Comparison of ENCODE assay signal across 19 cellular contexts in the genomic region with DNA sequence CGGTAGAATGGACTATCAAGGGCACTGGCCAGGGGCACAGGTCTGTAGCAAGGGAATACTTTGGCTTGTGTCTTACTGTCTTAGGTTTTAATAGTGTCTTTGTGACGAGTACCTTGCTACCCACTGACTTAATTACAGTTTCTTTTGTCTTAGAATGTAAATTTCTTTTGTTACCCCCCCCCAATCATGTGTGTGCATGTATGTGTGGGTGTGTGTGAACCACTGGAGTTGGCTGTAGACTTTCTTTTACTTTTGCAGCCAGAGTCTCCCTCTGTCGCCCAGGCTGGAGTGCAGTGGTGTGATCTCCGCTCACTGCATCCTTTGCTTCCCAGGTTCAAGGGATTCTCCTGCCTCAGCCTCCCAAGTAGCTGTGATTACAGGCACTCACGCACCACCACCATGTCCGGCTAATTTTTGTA.
DNase-seq lines count a peak whose midpoint lies in the region; ATAC-seq and TF ChIP-seq lines count a peak whose summit lies in the region.
"Had no signal": no experiment of that assay in that cellular context is flagged by ENCODE, and none has a peak within 500 bp of the region (broad histone marks: within the 10 kb centered on the region; RNA-seq: fewer than 3 reads in every experiment).

No MANE protein-coding gene starts in this region.

- H3K27ac Mint-ChIP-seq in GM23338: no peak overlapping the region
- no peak overlapping the region for H3K27ac Mint-ChIP-seq in activated naive CD4-positive, alpha-beta T cell treated with anti-CD3 and anti-CD28 coated beads for 36 hours
- H3K27ac Mint-ChIP-seq: CD4-positive, alpha-beta memory T cell had no signal

- no peaks in the 10 kb centered on the region for H3K9me2 ChIP-seq in GM23338 (ENCODE audit: insufficient read depth)

- peaks cover 10% of the 10 kb centered on the region for H3K27me3 Mint-ChIP-seq in GM23338 (ENCODE audit: insufficient read depth, low read depth, poor library complexity)
- peaks cover 12% of the 10 kb centered on the region for H3K27me3 Mint-ChIP-seq in activated naive CD4-positive, alpha-beta T cell treated with anti-CD3 and anti-CD28 coated beads for 36 hours (ENCODE audit: low read depth)

- peak overlapping the region; percentile 73 for H3K4me2 ChIP-seq in GM23338
- H3K4me2 ChIP-seq: A549 had no signal

- no peaks in the 10 kb centered on the region for H3K9me3 Mint-ChIP-seq in GM23338
- H3K9me3 Mint-ChIP-seq in activated naive CD4-positive, alpha-beta T cell treated with anti-CD3 and anti-CD28 coated beads for 36 hours: no peaks in the 10 kb centered on the region
- H3K9me3 Mint-ChIP-seq: CD4-positive, alpha-beta memory T cell had no signal

- peak overlapping the region; percentile 96; the same call in 1 of the 2 replicates for H2AFZ ChIP-seq in GM23338

- peaks cover 14% of the 10 kb centered on the region for H3K4me1 Mint-ChIP-seq in GM23338
- no peaks in the 10 kb centered on the region for H3K4me1 Mint-ChIP-seq in activated naive CD4-positive, alpha-beta T cell treated with anti-CD3 and anti-CD28 coated beads for 36 hours (ENCODE audit: low read depth)
- H3K4me1 Mint-ChIP-seq: CD4-positive, alpha-beta memory T cell had no signal

- no peaks in the 10 kb centered on the region for H3K36me3 Mint-ChIP-seq in GM23338 (ENCODE audit: low read depth)
- H3K36me3 Mint-ChIP-seq in activated naive CD4-positive, alpha-beta T cell treated with anti-CD3 and anti-CD28 coated beads for 36 hours (ENCODE audit: low read depth): no peaks in the 10 kb centered on the region
- H3K36me3 Mint-ChIP-seq: CD4-positive, alpha-beta memory T cell had no signal

- intact Hi-C loops in activated naive CD4-positive, alpha-beta T cell treated with anti-CD3 and anti-CD28 coated beads for 36 hours (cut with micrococcal nuclease): loop anchor here (2.0 kb wide), 1 partner anchor 37 kb away; no protein-coding TSS in a partner anchor

- H3K79me2 ChIP-seq in GM23338 (replicated peaks; ENCODE audit: insufficient read depth): no peaks in the 10 kb centered on the region

- ATAC-seq in GM23338: no peak
- ATAC-seq: A549, K562, PC-3 had no signal

- no peaks in the 10 kb centered on the region for H3K36me3 ChIP-seq in GM23338 (ENCODE audit: insufficient read depth)

- no peak overlapping the region for H3K27ac ChIP-seq in GM23338 (ENCODE audit: low read depth)
- no peak overlapping the region for H3K27ac ChIP-seq in coronary artery
- H3K27ac ChIP-seq: A549 had no signal

- TF ChIP-seq CTCF in GM12864 (IDR thresholded peaks at IDR 0.05; ENCODE audit: low read depth, low read length, missing control alignments) (no peak), GM13977 (IDR thresholded peaks at IDR 0.05; ENCODE audit: extremely low read depth, insufficient read depth, missing control alignments) (peak; percentile 16), GM23338 (conservative IDR thresholded peaks at IDR 0.05; ENCODE audit: low read depth in 2 of 2) (no peak), coronary artery (IDR thresholded peaks at IDR 0.05) (no peak)

- no peak overlapping the region for H3K4me3 Mint-ChIP-seq in GM23338
- H3K4me3 Mint-ChIP-seq in activated naive CD4-positive, alpha-beta T cell treated with anti-CD3 and anti-CD28 coated beads for 36 hours: no peak overlapping the region
- H3K4me3 Mint-ChIP-seq: CD4-positive, alpha-beta memory T cell had no signal

- H3K4me1 ChIP-seq in GM23338 (ENCODE audit: insufficient read depth): peaks cover 13% of the 10 kb centered on the region
- H3K4me1 ChIP-seq: A549 had no signal

- no peaks in the 10 kb centered on the region for H4K20me1 ChIP-seq in GM23338 (replicated peaks; ENCODE audit: insufficient read depth)

- H3K4me3 ChIP-seq in GM12864 (ENCODE audit: low read depth, low read length) (peak overlapping the region; percentile 71), GM23338 (no peak overlapping the region), coronary artery (no peak overlapping the region)
- H3K4me3 ChIP-seq: A549, K562 had no signal

- in situ Hi-C loops in GM13977 (cut with MboI; ENCODE audit: low pct_unique_long_range_greater_than_20kb, low sequenced_read_pairs, unreplicated experiment): no loop called here

- peaks cover 4% of the 10 kb centered on the region; the same call in 1 of the 2 replicates for H3K27me3 ChIP-seq in GM23338 (ENCODE audit: insufficient read depth)

- H3F3A ChIP-seq in GM23338 (replicated peaks; ENCODE audit: low read depth): 0 out of 2 replicates have a peak, but pooled peaks cover 6% of the 10 kb centered on the region

- CTCF ChIA-PET in activated naive CD4-positive, alpha-beta T cell treated with anti-CD3 and anti-CD28 coated beads for 36 hours (lab: Charles Lee): no interaction called here

- DNase-seq in GM12864 (ENCODE audit: low read depth) (no peak), GM13977 (ENCODE audit: low spot score) (peak; percentile 48), GM23338 (ENCODE audit: low spot score) (no peak), coronary artery (ENCODE audit: low spot score) (peak; percentile 43), cerebellum (ENCODE audit: low spot score) (no peak), NOMO-1 treated with DMSO at 0.1 percent for 48 hours (lab: John Stamatoyannopoulos, UW; ENCODE audit: unreplicated experiment) (no peak)
- DNase-seq in activated naive CD4-positive, alpha-beta T cell treated with anti-CD3 and anti-CD28 coated beads for 36 hours: no peak
- DNase-seq: CD4-positive, alpha-beta memory T cell; DMS153; GF-D8; NCI-H187 treated with DMSO at 0.1 percent for 48 hours; NCI-H2227 treated with DMSO at 0.1 percent for 48 hours; NCI-H510A treated with DMSO at 0.1 percent for 48 hours; NCI-H82; PC-3; RPMI8226; SHP77 treated with DMSO at 0.1 percent for 48 hours had no signal

TF ChIP-seq in GM23338, 12 proteins besides CTCF, POLR2A, EP300 and RAD21 (continues in another document):
- TF ChIP-seq STAT1 (IDR thresholded peaks at IDR 0.05; ENCODE audit: unreplicated experiment): no peak
- TF ChIP-seq, protein P1, sequence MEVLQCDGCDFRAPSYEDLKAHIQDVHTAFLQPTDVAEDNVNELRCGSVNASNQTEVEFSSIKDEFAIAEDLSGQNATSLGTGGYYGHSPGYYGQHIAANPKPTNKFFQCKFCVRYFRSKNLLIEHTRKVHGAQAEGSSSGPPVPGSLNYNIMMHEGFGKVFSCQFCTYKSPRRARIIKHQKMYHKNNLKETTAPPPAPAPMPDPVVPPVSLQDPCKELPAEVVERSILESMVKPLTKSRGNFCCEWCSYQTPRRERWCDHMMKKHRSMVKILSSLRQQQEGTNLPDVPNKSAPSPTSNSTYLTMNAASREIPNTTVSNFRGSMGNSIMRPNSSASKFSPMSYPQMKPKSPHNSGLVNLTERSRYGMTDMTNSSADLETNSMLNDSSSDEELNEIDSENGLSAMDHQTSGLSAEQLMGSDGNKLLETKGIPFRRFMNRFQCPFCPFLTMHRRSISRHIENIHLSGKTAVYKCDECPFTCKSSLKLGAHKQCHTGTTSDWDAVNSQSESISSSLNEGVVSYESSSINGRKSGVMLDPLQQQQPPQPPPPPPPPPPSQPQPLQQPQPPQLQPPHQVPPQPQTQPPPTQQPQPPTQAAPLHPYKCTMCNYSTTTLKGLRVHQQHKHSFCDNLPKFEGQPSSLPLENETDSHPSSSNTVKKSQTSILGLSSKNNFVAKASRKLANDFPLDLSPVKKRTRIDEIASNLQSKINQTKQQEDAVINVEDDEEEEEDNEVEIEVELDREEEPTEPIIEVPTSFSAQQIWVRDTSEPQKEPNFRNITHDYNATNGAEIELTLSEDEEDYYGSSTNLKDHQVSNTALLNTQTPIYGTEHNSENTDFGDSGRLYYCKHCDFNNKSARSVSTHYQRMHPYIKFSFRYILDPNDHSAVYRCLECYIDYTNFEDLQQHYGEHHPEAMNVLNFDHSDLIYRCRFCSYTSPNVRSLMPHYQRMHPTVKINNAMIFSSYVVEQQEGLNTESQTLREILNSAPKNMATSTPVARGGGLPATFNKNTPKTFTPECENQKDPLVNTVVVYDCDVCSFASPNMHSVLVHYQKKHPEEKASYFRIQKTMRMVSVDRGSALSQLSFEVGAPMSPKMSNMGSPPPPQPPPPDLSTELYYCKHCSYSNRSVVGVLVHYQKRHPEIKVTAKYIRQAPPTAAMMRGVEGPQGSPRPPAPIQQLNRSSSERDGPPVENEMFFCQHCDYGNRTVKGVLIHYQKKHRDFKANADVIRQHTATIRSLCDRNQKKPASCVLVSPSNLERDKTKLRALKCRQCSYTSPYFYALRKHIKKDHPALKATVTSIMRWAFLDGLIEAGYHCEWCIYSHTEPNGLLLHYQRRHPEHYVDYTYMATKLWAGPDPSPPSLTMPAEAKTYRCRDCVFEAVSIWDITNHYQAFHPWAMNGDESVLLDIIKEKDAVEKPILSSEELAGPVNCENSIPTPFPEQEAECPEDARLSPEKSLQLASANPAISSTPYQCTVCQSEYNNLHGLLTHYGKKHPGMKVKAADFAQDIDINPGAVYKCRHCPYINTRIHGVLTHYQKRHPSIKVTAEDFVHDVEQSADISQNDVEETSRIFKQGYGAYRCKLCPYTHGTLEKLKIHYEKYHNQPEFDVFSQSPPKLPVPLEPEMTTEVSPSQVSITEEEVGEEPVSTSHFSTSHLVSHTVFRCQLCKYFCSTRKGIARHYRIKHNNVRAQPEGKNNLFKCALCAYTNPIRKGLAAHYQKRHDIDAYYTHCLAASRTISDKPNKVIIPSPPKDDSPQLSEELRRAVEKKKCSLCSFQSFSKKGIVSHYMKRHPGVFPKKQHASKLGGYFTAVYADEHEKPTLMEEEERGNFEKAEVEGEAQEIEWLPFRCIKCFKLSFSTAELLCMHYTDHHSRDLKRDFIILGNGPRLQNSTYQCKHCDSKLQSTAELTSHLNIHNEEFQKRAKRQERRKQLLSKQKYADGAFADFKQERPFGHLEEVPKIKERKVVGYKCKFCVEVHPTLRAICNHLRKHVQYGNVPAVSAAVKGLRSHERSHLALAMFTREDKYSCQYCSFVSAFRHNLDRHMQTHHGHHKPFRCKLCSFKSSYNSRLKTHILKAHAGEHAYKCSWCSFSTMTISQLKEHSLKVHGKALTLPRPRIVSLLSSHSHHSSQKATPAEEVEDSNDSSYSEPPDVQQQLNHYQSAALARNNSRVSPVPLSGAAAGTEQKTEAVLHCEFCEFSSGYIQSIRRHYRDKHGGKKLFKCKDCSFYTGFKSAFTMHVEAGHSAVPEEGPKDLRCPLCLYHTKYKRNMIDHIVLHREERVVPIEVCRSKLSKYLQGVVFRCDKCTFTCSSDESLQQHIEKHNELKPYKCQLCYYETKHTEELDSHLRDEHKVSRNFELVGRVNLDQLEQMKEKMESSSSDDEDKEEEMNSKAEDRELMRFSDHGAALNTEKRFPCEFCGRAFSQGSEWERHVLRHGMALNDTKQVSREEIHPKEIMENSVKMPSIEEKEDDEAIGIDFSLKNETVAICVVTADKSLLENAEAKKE (CRISPR knock-in tag; IDR thresholded peaks at IDR 0.05): no peak
- no peak for TF ChIP-seq CREB1 (CRISPR knock-in tag; IDR thresholded peaks at IDR 0.05; ENCODE audit: low read depth)
- TF ChIP-seq EZH2phosphoT487 (IDR thresholded peaks at IDR 0.05; ENCODE audit: unreplicated experiment): no peak
- no peak for TF ChIP-seq NANOG (IDR thresholded peaks at IDR 0.05; ENCODE audit: borderline replicate concordance)
- no peak for TF ChIP-seq ZNF331 (CRISPR knock-in tag; IDR thresholded peaks at IDR 0.05; ENCODE audit: low read depth)

Comparison
In these comparisons a context has a peak if more than half of its experiments do, and no peak if none do; other contexts are left out.
1. DNase-seq: peak in GM13977 (single experiment) and coronary artery (single experiment); none in GM12864 (single experiment), GM23338 (single experiment), cerebellum (single experiment), activated naive CD4-positive, alpha-beta T cell treated with anti-CD3 and anti-CD28 coated beads for 36 hours (single experiment) and NOMO-1 treated with DMSO at 0.1 percent for 48 hours (single experiment).